Comparison of ENCODE assay signal across 1 cellular context in genomic region chr1:28173151-28173979, GRCh38.
TF ChIP-seq lines count a peak whose summit lies in the region.

No MANE protein-coding gene starts in this region.

TF ChIP-seq in HepG2, 621 proteins besides CTCF, POLR2A, EP300 and RAD21 (continued from another document):
- TF ChIP-seq SAP130 (CRISPR knock-in tag; IDR thresholded peaks at IDR 0.05; ENCODE audit: low read depth) (0 out of 2 replicates have a peak, but pooled peaks have one; percentile 21), ZNF781 (CRISPR knock-in tag; IDR thresholded peaks at IDR 0.05; ENCODE audit: borderline replicate concordance, not compliant biosample characterization) (no peak), MED1 (CRISPR knock-in tag; IDR thresholded peaks at IDR 0.05) (0 out of 2 replicates have a peak, but pooled peaks have one; percentile 6), PAXIP1 (CRISPR knock-in tag; conservative IDR thresholded peaks at IDR 0.05) (0 out of 2 replicates have a peak, but pooled peaks have one; percentile 10), KLF16 (CRISPR knock-in tag; IDR thresholded peaks at IDR 0.05) (no peak), FOSL2 (CRISPR knock-in tag; IDR thresholded peaks at IDR 0.05) (peak; percentile 53), FOXP1 (IDR thresholded peaks at IDR 0.05) (peak; percentile 71), FOXP1 (CRISPR knock-in tag; IDR thresholded peaks at IDR 0.05) (no peak), TEAD3 (CRISPR knock-in tag; optimal IDR thresholded peaks at IDR 0.05; ENCODE audit: borderline replicate concordance) (peak; percentile 8), ZMYM2 (CRISPR knock-in tag; IDR thresholded peaks at IDR 0.05) (0 out of 2 replicates have a peak, but pooled peaks have one; percentile 4), ADNP (CRISPR knock-in tag; IDR thresholded peaks at IDR 0.05) (0 out of 2 replicates have a peak, but pooled peaks have one; percentile 1), ZNF18 (CRISPR knock-in tag; IDR thresholded peaks at IDR 0.05; ENCODE audit: insufficient replicate concordance) (peak; percentile 44), ZNF121 (CRISPR knock-in tag; IDR thresholded peaks at IDR 0.05) (no peak)
TF ChIP-seq in HepG2: peak in this region for 10.
